8 cellular contexts compared by ENCODE assay signal in genomic region chr19:11125994-11126685, GRCh38. TPM values are rescaled to one million over a fixed set of nuclear protein-coding genes. Genes with fewer than 3 reads are reported as not detected.
DNase-seq lines count a peak whose midpoint lies in the region; ATAC-seq and TF ChIP-seq lines count a peak whose summit lies in the region.

No MANE protein-coding gene starts in this region.

- TF ChIP-seq CTCF in progenitor cell of endocrine pancreas (IDR thresholded peaks at IDR 0.05; ENCODE audit: unreplicated experiment): peak; percentile 80
- TF ChIP-seq CTCF in vagina (IDR thresholded peaks at IDR 0.05): peak; percentile 72 to 80 (median 78)

- peaks cover 3% of the 10 kb centered on the region for H3K4me1 Mint-ChIP-seq in progenitor cell of endocrine pancreas (ENCODE audit: low read depth)

- TF ChIP-seq POLR2A in vagina (IDR thresholded peaks at IDR 0.05): no peak

- H3K4me1 ChIP-seq in vagina: peaks cover 4% of the 10 kb centered on the region

- H3K36me3 Mint-ChIP-seq in progenitor cell of endocrine pancreas (ENCODE audit: insufficient read depth): peaks cover 25% of the 10 kb centered on the region

- H3K27ac ChIP-seq in vagina: peak overlapping the region; percentile 69

- H3K27me3 Mint-ChIP-seq in progenitor cell of endocrine pancreas: no peaks in the 10 kb centered on the region

- H3K27ac Mint-ChIP-seq in progenitor cell of endocrine pancreas: peak overlapping the region; percentile 37

- in situ Hi-C loops in KBM-7 (cut with MboI; ENCODE audit: low pct_unique_long_range_greater_than_20kb, low sequenced_read_pairs): loop anchor here (10.0 kb wide), 1 partner anchor 91 kb away; no protein-coding TSS in a partner anchor

- peak; percentile 80 for ATAC-seq in Right ventricle myocardium superior (ENCODE audit: poor library complexity)
- ATAC-seq in HG03175 (IDR thresholded peaks at IDR 0.05; ENCODE audit: unreplicated experiment): no peak

- no peaks in the 10 kb centered on the region for H3K9me3 Mint-ChIP-seq in progenitor cell of endocrine pancreas (ENCODE audit: low read depth)

- intact Hi-C loops in Right ventricle myocardium superior (cut with DNase I): loop anchor here (5.0 kb wide), 1 partner anchor 89 kb away; no protein-coding TSS in a partner anchor
- intact Hi-C loops in vagina (cut with DNase I): no loop called here

- peak; percentile 22 for DNase-seq in DMS 273 treated with DMSO at 0.1 percent for 48 hours (lab: John Stamatoyannopoulos, UW)
- peak; percentile 82 for DNase-seq in KBM-7
- DNase-seq in SKM-1 treated with dmso at 0.1 percent for 144 hours (lab: John Stamatoyannopoulos, UW; ENCODE audit: unreplicated experiment): peak; percentile 33
- DNase-seq in activated naive CD4-positive, alpha-beta T cell treated with anti-CD3 and anti-CD28 coated beads, Interleukin-2, amount 50 U/mL, for 16 hours: peak; percentile 73
- peak; percentile 87 for DNase-seq in Right ventricle myocardium superior
- peak; percentile 65 for DNase-seq in progenitor cell of endocrine pancreas (ENCODE audit: low spot score, unreplicated experiment)
- no peak for DNase-seq in vagina (ENCODE audit: extremely low spot score in 2 of 2)

- H3K4me3 ChIP-seq in vagina: no peak overlapping the region

- H3K9me3 ChIP-seq in vagina: no peaks in the 10 kb centered on the region

- H3K4me3 Mint-ChIP-seq in progenitor cell of endocrine pancreas (ENCODE audit: low read depth): no peak overlapping the region

- peaks cover 0 to 63% of the 10 kb centered on the region in 2 donors for H3K36me3 ChIP-seq in vagina

- H3K27me3 ChIP-seq in vagina: no peaks in the 10 kb centered on the region

RNA-seq across cellular contexts. Expression of gene SPC24, which starts 29.4 kb away (rescaled TPM):
- total RNA-seq in Right ventricle myocardium superior (6.7 TPM), progenitor cell of endocrine pancreas (22.8 and 24.3 TPM in 2 replicates), vagina (2.7 TPM)

RNA-seq across cellular contexts. Expression of gene LDLR, which starts 36.9 kb away (rescaled TPM):
- total RNA-seq in Right ventricle myocardium superior (9.8 TPM), progenitor cell of endocrine pancreas (67.3 and 73.2 TPM in 2 replicates), vagina (135 TPM)

Comparison
In these comparisons a context has a peak if more than half of its experiments do, and no peak if none do; other contexts are left out.
1. DNase-seq: peak in DMS 273 treated with DMSO at 0.1 percent for 48 hours (single experiment), KBM-7 (single experiment), SKM-1 treated with dmso at 0.1 percent for 144 hours (single experiment), activated naive CD4-positive, alpha-beta T cell treated with anti-CD3 and anti-CD28 coated beads, Interleukin-2, amount 50 U/mL, for 16 hours (single experiment), Right ventricle myocardium superior (single experiment) and progenitor cell of endocrine pancreas (single experiment); none in vagina (0 of 2).